In genomic region chrX:42967681-42968080, GRCh38 we compare ENCODE assay signal across 22 cellular contexts.
DNase-seq lines count a peak whose midpoint lies in the region; ATAC-seq, FAIRE-seq and TF ChIP-seq lines count a peak whose summit lies in the region.
"Had no signal": no experiment of that assay in that cellular context is flagged by ENCODE, and none has a peak within 500 bp of the region (broad histone marks: within the 10 kb centered on the region; RNA-seq: fewer than 3 reads in every experiment).

No MANE protein-coding gene starts in this region.

- H3K4me3 ChIP-seq in OCI-LY1 (ENCODE audit: low read depth, low read length, poor library complexity, severe bottlenecking) (no peak overlapping the region), astrocyte (ENCODE audit: insufficient read depth, low read depth, low read length) (no peak overlapping the region), neuronal stem cell (ENCODE audit: low read length in 2 of 2) (no peak overlapping the region), gastrocnemius medialis (no peak overlapping the region)

- in situ Hi-C loops in gastrocnemius medialis (cut with MboI; ENCODE audit: low sequenced_read_pairs in 4 of 4): no loop called here

- H3K79me1 ChIP-seq in neuronal stem cell (ENCODE audit: low read depth, low read length): no peaks in the 10 kb centered on the region

- no peak overlapping the region for H3K18ac ChIP-seq in neuronal stem cell (ENCODE audit: low read length)

- TF ChIP-seq POLR2A in gastrocnemius medialis (IDR thresholded peaks at IDR 0.05): no peak

- H3K27ac Mint-ChIP-seq in astrocyte (ENCODE audit: unreplicated experiment) (no peak overlapping the region), memory B cell (peak overlapping the region; percentile 31)
- H3K27ac Mint-ChIP-seq in stimulated activated memory B cell treated with anti-CD40 and anti-IgM and Interleukin-4, amounts not matched to agents 10 μg/mL and 1 μg/mL and 100 μg/mL, for 72 hours: peak overlapping the region; percentile 65

- no peak overlapping the region for H2BK15ac ChIP-seq in neuronal stem cell (ENCODE audit: low read length)

- H4K20me1 ChIP-seq in OCI-LY1 (ENCODE audit: insufficient read depth, low read length) (no peaks in the 10 kb centered on the region), astrocyte (ENCODE audit: insufficient read depth, low read length) (no peaks in the 10 kb centered on the region)

- DNase-seq in astrocyte (ENCODE audit: low read depth) (peak; percentile 3), memory B cell (ENCODE audit: low spot score in 2 of 2) (no peak), neuronal stem cell (ENCODE audit: low spot score) (no peak), HuH-7 (ENCODE audit: low spot score) (no peak), gastrocnemius medialis (no peak)
- DNase-seq: Calu3, Karpas-422, NCI-H1092, NCI-H1436, NCI-H187, NCI-H2081 treated with DMSO at 0.1 percent for 48 hours, NCI-H2171, NCI-H226, NCI-H510A, NCI-H69, SK-N-SH had no signal

- no peak overlapping the region for H2BK12ac ChIP-seq in neuronal stem cell (ENCODE audit: low read length)

- TF ChIP-seq CTCF in OCI-LY1 (IDR thresholded peaks at IDR 0.05; ENCODE audit: low read length) (no peak), astrocyte (IDR thresholded peaks at IDR 0.05; ENCODE audit: insufficient read depth, low read depth, low read length) (no peak), gastrocnemius medialis (IDR thresholded peaks at IDR 0.05 in 4 of 5, conservative IDR thresholded peaks at IDR 0.05 in 1 of 5) (no peak)

- H3K36me3 ChIP-seq in OCI-LY1 (ENCODE audit: insufficient read depth, low read length): no peaks in the 10 kb centered on the region
- no peaks in the 10 kb centered on the region for H3K36me3 ChIP-seq in astrocyte (ENCODE audit: insufficient read depth, low read length)
- H3K36me3 ChIP-seq in neuronal stem cell (replicated peaks in 1 of 2; ENCODE audit: control insufficient read depth in 2 of 2, insufficient read depth in 2 of 2, low read length in 2 of 2): no peaks in the 10 kb centered on the region
- H3K36me3 ChIP-seq in gastrocnemius medialis: no peaks in the 10 kb centered on the region

- H3K14ac ChIP-seq in neuronal stem cell (ENCODE audit: low read length): no peak overlapping the region

- H3K27me3 ChIP-seq in OCI-LY1 (ENCODE audit: insufficient read depth, low read length) (no peaks in the 10 kb centered on the region), astrocyte (ENCODE audit: insufficient read depth, low read length) (no peaks in the 10 kb centered on the region), neuronal stem cell (ENCODE audit: control insufficient read depth in 3 of 3, insufficient read depth in 3 of 3, low read depth in 1 of 3, low read length in 3 of 3) (no peaks in the 10 kb centered on the region), gastrocnemius medialis (no peaks in the 10 kb centered on the region)

- peaks cover 13% of the 10 kb centered on the region for H3K4me1 ChIP-seq in OCI-LY1 (ENCODE audit: insufficient read depth, low read length, severe bottlenecking)
- no peaks in the 10 kb centered on the region for H3K4me1 ChIP-seq in astrocyte (ENCODE audit: insufficient read depth, low read length)
- H3K4me1 ChIP-seq in neuronal stem cell (ENCODE audit: control insufficient read depth in 2 of 2, insufficient read depth in 1 of 2, low read depth in 1 of 2, low read length in 2 of 2): no peaks in the 10 kb centered on the region
- no peaks in the 10 kb centered on the region for H3K4me1 ChIP-seq in gastrocnemius medialis

- intact Hi-C loops in gastrocnemius medialis (cut with DNase I; ENCODE audit: low total_unique reads): no loop called here

- H3K4me2 ChIP-seq in OCI-LY1 (ENCODE audit: low read length): no peak overlapping the region; the same call in 1 of the 2 replicates
- H3K4me2 ChIP-seq in astrocyte (ENCODE audit: low read length): no peak overlapping the region
- H3K4me2 ChIP-seq in neuronal stem cell (ENCODE audit: insufficient read depth, low read length, poor library complexity, severe bottlenecking): no peak overlapping the region
- H3K4me2 ChIP-seq: SK-N-SH had no signal

- H3K9me3 Mint-ChIP-seq in astrocyte (ENCODE audit: unreplicated experiment) (no peaks in the 10 kb centered on the region), memory B cell (peaks cover 2% of the 10 kb centered on the region)
- H3K9me3 Mint-ChIP-seq in stimulated activated memory B cell treated with anti-CD40 and anti-IgM and Interleukin-4, amounts not matched to agents 10 μg/mL and 1 μg/mL and 100 μg/mL, for 72 hours: peaks cover 2% of the 10 kb centered on the region

- no peaks in the 10 kb centered on the region for H3K9me3 ChIP-seq in OCI-LY1 (ENCODE audit: low read length)
- no peaks in the 10 kb centered on the region for H3K9me3 ChIP-seq in astrocyte (ENCODE audit: insufficient read depth, low read depth, low read length)
- H3K9me3 ChIP-seq in neuronal stem cell (replicated peaks in 1 of 2; ENCODE audit: control insufficient read depth in 2 of 2, insufficient read depth in 1 of 2, low read depth in 1 of 2, low read length in 2 of 2): no peaks in the 10 kb centered on the region
- H3K9me3 ChIP-seq in gastrocnemius medialis: no peaks in the 10 kb centered on the region
- H3K9me3 ChIP-seq: SK-N-SH had no signal

- H2AK5ac ChIP-seq in neuronal stem cell (ENCODE audit: low read depth, low read length): no peak overlapping the region

- ATAC-seq in memory B cell (ENCODE audit: low read depth) (no peak), gastrocnemius medialis (no peak)
- no peak for ATAC-seq in stimulated activated memory B cell treated with anti-CD40 and anti-IgM and Interleukin-4, amounts not matched to agents 10 μg/mL and 1 μg/mL and 100 μg/mL, for 72 hours

- no peak overlapping the region for H2BK5ac ChIP-seq in neuronal stem cell (ENCODE audit: low read length)

- FAIRE-seq in astrocyte (lab: Jason Lieb, UNC): no peak
- FAIRE-seq: H54, RCC 7860 had no signal

- no peak overlapping the region for H3K4ac ChIP-seq in neuronal stem cell (ENCODE audit: low read length)

- no CpG with 5 or more reads among the region's 2 CpGs for WGBS in neuronal stem cell (ENCODE audit: extremely low coverage in 2 of 2, insufficient read length in 2 of 2, insufficient replicate concordance in 1 of 2), 2 donors

- no peak overlapping the region for H2BK120ac ChIP-seq in neuronal stem cell (ENCODE audit: low read depth, low read length)

- H3K27ac ChIP-seq in OCI-LY1 (ENCODE audit: low read depth, low read length, poor library complexity, severe bottlenecking) (peak overlapping the region; percentile 32), astrocyte (ENCODE audit: low read depth, low read length) (no peak overlapping the region), neuronal stem cell (replicated peaks; ENCODE audit: low read length) (no peak overlapping the region), gastrocnemius medialis (no peak overlapping the region)
- H3K27ac ChIP-seq: HL-60 had no signal

- no peak overlapping the region for H4K91ac ChIP-seq in neuronal stem cell (ENCODE audit: low read depth, low read length, poor library complexity)

- H3K9ac ChIP-seq in OCI-LY1 (ENCODE audit: low read length) (no peak overlapping the region; the same call in 1 of the 2 replicates), astrocyte (ENCODE audit: low read length) (no peak overlapping the region), neuronal stem cell (ENCODE audit: low read depth, low read length, poor library complexity) (no peak overlapping the region)
- H3K9ac ChIP-seq: SK-N-SH had no signal

- H3F3A ChIP-seq in OCI-LY1 (ENCODE audit: insufficient read depth, low read length): no peaks in the 10 kb centered on the region

- H3K4me3 Mint-ChIP-seq in astrocyte (ENCODE audit: unreplicated experiment): no peak overlapping the region
- H3K4me3 Mint-ChIP-seq in memory B cell: no peak overlapping the region
- no peak overlapping the region for H3K4me3 Mint-ChIP-seq in stimulated activated memory B cell treated with anti-CD40 and anti-IgM and Interleukin-4, amounts not matched to agents 10 μg/mL and 1 μg/mL and 100 μg/mL, for 72 hours

- no peak overlapping the region for H4K8ac ChIP-seq in neuronal stem cell (ENCODE audit: low read depth, low read length)

- no peaks in the 10 kb centered on the region for H3K79me2 ChIP-seq in OCI-LY1 (ENCODE audit: insufficient read depth, low read length)
- no peaks in the 10 kb centered on the region for H3K79me2 ChIP-seq in astrocyte (ENCODE audit: insufficient read depth, low read length)

- H3K36me3 Mint-ChIP-seq in astrocyte (ENCODE audit: low read depth, unreplicated experiment) (no peaks in the 10 kb centered on the region), memory B cell (no peaks in the 10 kb centered on the region)
- peaks cover 4% of the 10 kb centered on the region for H3K36me3 Mint-ChIP-seq in stimulated activated memory B cell treated with anti-CD40 and anti-IgM and Interleukin-4, amounts not matched to agents 10 μg/mL and 1 μg/mL and 100 μg/mL, for 72 hours
- H3K36me3 Mint-ChIP-seq: CD14-positive monocyte had no signal

- peak overlapping the region; percentile 42; the same call in 1 of the 2 replicates for H2AFZ ChIP-seq in OCI-LY1 (ENCODE audit: low read length)
- no peak overlapping the region for H2AFZ ChIP-seq in astrocyte (ENCODE audit: low read depth, low read length)
- H2AFZ ChIP-seq in neuronal stem cell (ENCODE audit: low read length): no peak overlapping the region

- H3K23ac ChIP-seq in neuronal stem cell (ENCODE audit: low read depth, low read length, poor library complexity): no peak overlapping the region

- H3K27me3 Mint-ChIP-seq in astrocyte (ENCODE audit: low read depth, unreplicated experiment) (no peaks in the 10 kb centered on the region), memory B cell (no peaks in the 10 kb centered on the region)
- H3K27me3 Mint-ChIP-seq in stimulated activated memory B cell treated with anti-CD40 and anti-IgM and Interleukin-4, amounts not matched to agents 10 μg/mL and 1 μg/mL and 100 μg/mL, for 72 hours: no peaks in the 10 kb centered on the region

- no peaks in the 10 kb centered on the region for H3K9me2 ChIP-seq in OCI-LY1 (ENCODE audit: low read depth, low read length)
- H3K9me2 ChIP-seq: SK-N-SH had no signal

- H3K4me1 Mint-ChIP-seq in astrocyte (ENCODE audit: low read depth, unreplicated experiment): peaks cover 4% of the 10 kb centered on the region
- H3K4me1 Mint-ChIP-seq in memory B cell: peaks cover 5% of the 10 kb centered on the region
- peaks cover 7% of the 10 kb centered on the region for H3K4me1 Mint-ChIP-seq in stimulated activated memory B cell treated with anti-CD40 and anti-IgM and Interleukin-4, amounts not matched to agents 10 μg/mL and 1 μg/mL and 100 μg/mL, for 72 hours
